In the genomic region with DNA sequence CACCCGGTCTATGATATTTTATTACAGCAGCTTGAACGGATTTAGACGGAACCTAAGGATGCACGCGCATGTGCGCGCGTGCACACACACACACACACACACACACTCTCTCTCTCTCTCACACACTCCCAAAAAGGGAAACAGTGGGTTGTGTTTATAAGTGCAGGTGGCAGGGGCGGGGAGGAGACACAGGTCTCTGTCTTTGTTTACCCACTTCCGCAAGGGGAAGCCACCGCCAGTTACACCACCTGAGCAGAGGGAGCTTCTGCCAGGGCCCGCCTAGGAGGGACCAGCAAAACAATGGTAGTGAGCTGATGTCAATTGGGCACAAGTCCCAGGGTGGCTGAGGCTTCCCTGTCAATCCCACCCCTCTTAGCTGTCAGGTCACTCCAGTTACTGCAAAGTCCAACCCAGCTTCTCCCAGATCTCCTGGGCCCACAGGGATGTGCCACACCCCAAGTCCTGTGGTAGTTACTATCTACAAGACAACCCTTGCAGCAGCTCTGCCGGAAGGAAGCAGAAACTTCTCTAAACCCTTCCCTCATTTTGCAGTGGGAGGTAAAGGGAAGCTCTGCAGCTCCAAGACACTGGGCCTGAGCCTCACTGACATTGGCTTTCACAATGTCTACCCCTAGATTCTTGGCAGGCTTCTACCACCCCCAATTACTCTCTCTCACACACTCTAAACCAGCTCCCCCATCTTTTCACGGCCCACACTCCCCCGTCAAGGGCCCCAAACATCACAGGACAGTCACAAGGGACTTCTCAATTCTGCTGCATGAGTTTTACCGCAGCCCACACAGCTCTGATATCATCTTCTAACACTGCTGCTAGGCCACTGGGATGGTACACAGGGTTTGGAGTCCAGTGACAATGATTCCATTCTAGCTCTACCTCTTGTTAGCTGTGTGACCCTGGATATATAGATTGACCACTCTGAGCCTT, we compare ENCODE assay signal across 8 cellular contexts. TPM values are rescaled to one million over a fixed set of nuclear protein-coding genes. Genes with fewer than 3 reads are reported as not detected.
DNase-seq lines count a peak whose midpoint lies in the region; ATAC-seq, FAIRE-seq and TF ChIP-seq lines count a peak whose summit lies in the region.

No MANE protein-coding gene starts in this region.

- POLR2A ChIA-PET in CD4-positive, alpha-beta T cell (lab: Charles Lee) = interaction anchor here (0.6 to 3.2 kb wide), 24 partner anchors 9 to 842 kb away, joined by 3 to 218 read pairs (median 6); a partner anchor contains a TSS
- POLR2A ChIA-PET in GM12878 (lab: Charles Lee) = interaction anchor here (0.9 to 1.7 kb wide), 7 partner anchors 9 to 105 kb away, joined by 3 to 18 read pairs (median 5); a partner anchor contains a TSS

- ATAC-seq in CD4-positive, alpha-beta T cell (ENCODE audit: poor library complexity) = peak; percentile 93
- ATAC-seq in GM19372 (IDR thresholded peaks at IDR 0.05; ENCODE audit: low read depth, unreplicated experiment) (peak; percentile 79), HG03439 (IDR thresholded peaks at IDR 0.05; ENCODE audit: unreplicated experiment) (peak; percentile 71), T-helper 17 cell (peak; percentile 95), GM12878 (peak; percentile 94)

- H3K36me3 Mint-ChIP-seq in CD4-positive, alpha-beta T cell (ENCODE audit: low read depth) = peaks cover 27% of the 10 kb centered on the region
- H3K36me3 Mint-ChIP-seq in T-helper 17 cell (ENCODE audit: low read depth) (no peaks in the 10 kb centered on the region), osteocyte (ENCODE audit: unreplicated experiment) (peaks cover 10% of the 10 kb centered on the region)

- SMC1A ChIA-PET in GM12878 (lab: Charles Lee; ENCODE audit: uncharacterized antibody, unreplicated experiment) = interaction anchor here (0.7 to 1.8 kb wide), 13 partner anchors 9 to 108 kb away, joined by 3 to 29 read pairs (median 4); no protein-coding TSS in a partner anchor

- peaks cover 3 to 10% of the 10 kb centered on the region in 2 experiments; a peak in 2 of 4 replicates for H3K36me3 ChIP-seq in GM12878 (ENCODE audit: control insufficient read depth in 2 of 2, insufficient read depth in 2 of 2, low read length in 1 of 2)

- peaks cover 22% of the 10 kb centered on the region for H3K4me1 ChIP-seq in GM12878 (ENCODE audit: control insufficient read depth, insufficient read depth, low read length)

- H3K4me3 ChIP-seq in GM12878 = peak overlapping the region; percentile 28; the same call in 1 of the 2 replicates

- TF ChIP-seq EP300 in GM12878 (IDR thresholded peaks at IDR 0.05; ENCODE audit: borderline replicate concordance in 1 of 2, control insufficient read depth in 1 of 2, low read depth in 2 of 2, low read length in 2 of 2) = peak; percentile 51 to 80; a peak in 1 of 4 replicates

- in situ Hi-C loops in GM12878 (cut with MboI) = no loop called here

- H3K27me3 Mint-ChIP-seq in CD4-positive, alpha-beta T cell = no peaks in the 10 kb centered on the region
- H3K27me3 Mint-ChIP-seq in T-helper 17 cell (no peaks in the 10 kb centered on the region), osteocyte (ENCODE audit: unreplicated experiment) (no peaks in the 10 kb centered on the region)

- peak; percentile 75 for FAIRE-seq in GM12878 (lab: Jason Lieb, UNC)

- H4K20me1 ChIP-seq in GM12878 (ENCODE audit: control insufficient read depth, insufficient read depth) = no peaks in the 10 kb centered on the region

- peak; percentile 72 to 92 (median 80) for DNase-seq in CD4-positive, alpha-beta T cell
- DNase-seq in T-helper 17 cell (peak; percentile 56 to 77 (median 69)), GM12878 (ENCODE audit: low read depth, low spot score) (peak; percentile 56), osteocyte (ENCODE audit: extremely low spot score, unreplicated experiment) (no peak), GOT3 (lab: John Stamatoyannopoulos, UW) (no peak), AG20443 (ENCODE audit: low spot score) (no peak)

- H3K4me3 Mint-ChIP-seq in CD4-positive, alpha-beta T cell = peak overlapping the region; percentile 80
- H3K4me3 Mint-ChIP-seq in T-helper 17 cell (peak overlapping the region; percentile 89), osteocyte (ENCODE audit: unreplicated experiment) (no peak overlapping the region)

- peak overlapping the region; percentile 41 for H2AFZ ChIP-seq in GM12878 (ENCODE audit: control insufficient read depth, low read depth, low read length)

- RAD21 ChIA-PET in GM12878 (lab: Charles Lee; ENCODE audit: unreplicated experiment) = interaction anchor here (0.9 to 2.8 kb wide), 5 partner anchors 9 to 901 kb away, joined by 3 to 59 read pairs (median 8); a partner anchor contains a TSS

- peak overlapping the region; percentile 52; the same call in 1 of the 2 replicates for H3K9ac ChIP-seq in GM12878 (ENCODE audit: control insufficient read depth, insufficient read depth, low read length)

- peak overlapping the region; percentile 89 for H3K4me2 ChIP-seq in GM12878 (ENCODE audit: control insufficient read depth, insufficient read depth)

- H3K79me2 ChIP-seq in GM12878 (ENCODE audit: control insufficient read depth, insufficient read depth, low read length) = peaks cover 51% of the 10 kb centered on the region

- no peaks in the 10 kb centered on the region for H3K27me3 ChIP-seq in CD4-positive, alpha-beta T cell (ENCODE audit: control insufficient read depth, insufficient read depth, low read length)
- H3K27me3 ChIP-seq in GM12878 (replicated peaks in 1 of 2; ENCODE audit: control insufficient read depth in 2 of 2, insufficient read depth in 2 of 2, low read length in 1 of 2) = no peaks in the 10 kb centered on the region

- WGBS in GM12878 (ENCODE audit: insufficient coverage, insufficient replicate concordance, low lambda C conversion rate, missing lambda C conversion rate) = 6% methylated on average over 16 of the region's 16 CpGs

- H3K27ac Mint-ChIP-seq in CD4-positive, alpha-beta T cell = peak overlapping the region; percentile 91
- peak overlapping the region; percentile 96 for H3K27ac Mint-ChIP-seq in T-helper 17 cell
- peak overlapping the region; percentile 15 for H3K27ac Mint-ChIP-seq in osteocyte (ENCODE audit: unreplicated experiment)

- intact Hi-C loops in CD4-positive, alpha-beta T cell (cut with DNase I, micrococcal nuclease) = loop anchor here (1.0 to 5.0 kb wide), 4 partner anchors 17 to 1885 kb away; a partner anchor contains a TSS
- intact Hi-C loops in GM12878 (cut with micrococcal nuclease; ENCODE audit: unreplicated experiment) = loop anchor here (1.0 kb wide), 1 partner anchor 16 kb away; no protein-coding TSS in a partner anchor

- H3K27ac ChIP-seq in CD4-positive, alpha-beta T cell (ENCODE audit: low read depth, low read length) = peak overlapping the region; percentile 84
- peak overlapping the region; percentile 69 for H3K27ac ChIP-seq in GM12878 (ENCODE audit: control insufficient read depth, insufficient read depth)

- no peaks in the 10 kb centered on the region for H3K9me3 ChIP-seq in CD4-positive, alpha-beta T cell (ENCODE audit: control insufficient read depth, low read length)
- H3K9me3 ChIP-seq in T-helper 17 cell (ENCODE audit: control insufficient read depth, low read length, poor library complexity, severe bottlenecking) = no peaks in the 10 kb centered on the region
- H3K9me3 ChIP-seq in GM12878 (replicated peaks; ENCODE audit: control insufficient read depth, insufficient read depth, low read length) = peaks cover under 1% of the 10 kb centered on the region; the same call in 2 of the 3 replicates

- peak; percentile 39; the same call in 1 of the 2 replicates for TF ChIP-seq POLR2A in GM12878 (IDR thresholded peaks at IDR 0.05; ENCODE audit: low read depth, low read length)

- no peak for TF ChIP-seq CTCF in CD4-positive, alpha-beta T cell (IDR thresholded peaks at IDR 0.05)
- TF ChIP-seq CTCF in GM12878 (IDR thresholded peaks at IDR 0.05 in 2 of 3, conservative IDR thresholded peaks at IDR 0.05 in 1 of 3; ENCODE audit: control insufficient read depth in 2 of 3, extremely low read depth in 1 of 3, insufficient read depth in 1 of 3, low read depth in 3 of 3, low read length in 3 of 3) (no peak), osteocyte (IDR thresholded peaks at IDR 0.05) (no peak)

- CTCF ChIA-PET in CD4-positive, alpha-beta T cell (lab: Charles Lee) = interaction anchor here (0.9 to 2.0 kb wide), 5 partner anchors 8 to 43 kb away, joined by 3 to 15 read pairs (median 5); a partner anchor contains a TSS
- CTCF ChIA-PET in GM12878 (lab: Yijun Ruan, JAX) = interaction anchor here (0.7 to 2.5 kb wide), 9 partner anchors 10 to 44 kb away, joined by 3 to 23 read pairs (median 4); a partner anchor contains a TSS

- BruUV-seq in GM12878 (replicated peaks; lab: Mats Ljungman, UMichigan) = no TSS peak

- H3K9me3 Mint-ChIP-seq in CD4-positive, alpha-beta T cell = no peaks in the 10 kb centered on the region
- H3K9me3 Mint-ChIP-seq in osteocyte (ENCODE audit: unreplicated experiment) = peaks cover 6% of the 10 kb centered on the region

- TF ChIP-seq RAD21 in GM12878 (IDR thresholded peaks at IDR 0.05; ENCODE audit: insufficient read depth, low read depth, low read length) = no peak

- peaks cover 90% of the 10 kb centered on the region for H3K4me1 Mint-ChIP-seq in CD4-positive, alpha-beta T cell (ENCODE audit: low read depth)
- H3K4me1 Mint-ChIP-seq in T-helper 17 cell (peaks cover 66% of the 10 kb centered on the region), osteocyte (ENCODE audit: unreplicated experiment) (peaks cover 12% of the 10 kb centered on the region)

RNA-seq across cellular contexts. Expression of a gene that starts 17.6 kb away (rescaled TPM):
- total RNA-seq in CD4-positive, alpha-beta T cell = 100 to 1,000 TPM; 153 to 159 TPM
- total RNA-seq in T-helper 17 cell = 100 to 1,000 TPM; 199 to 209 TPM
- 88.9 and 92.3 TPM in 2 replicates for total RNA-seq in GM12878 (2013; cell fraction: nucleolus; rRNA removed)
- 53.1 and 64.8 TPM in 2 replicates for total RNA-seq in GM12878 (2014; rRNA removed)
- total RNA-seq in GM12878 (2014; rRNA removed; fragmentation: Illumina TruSeq; extraction: Trizol) = 66.4 and 70.7 TPM in 2 replicates
- 100 and 104 TPM in 2 replicates for total RNA-seq in GM12878 (2021)
- polyA plus RNA-seq in GM12878 (2011; ENCODE audit: low read depth) = 161 TPM
- 126 and 129 TPM in 2 replicates for polyA plus RNA-seq in GM12878 (2011; rRNA removed)
- 98.8 and 103 TPM in 2 replicates for polyA plus RNA-seq in GM12878 (2011; cell fraction: cytosol; rRNA removed)
- 71.7 and 72.2 TPM in 2 replicates for polyA plus RNA-seq in GM12878 (2011; cell fraction: nucleus; rRNA removed)
- 186 and 310 TPM in 2 replicates for polyA plus RNA-seq in GM12878 (2012)
- 94.2 and 117 TPM in 2 replicates for polyA plus RNA-seq in GM12878 (2014; fragmentation: Illumina TruSeq; extraction: Trizol)
- polyA plus RNA-seq in GM12878 (2014; fragmentation: Nextera tagmentation; extraction: Ambion mirVana) = 10 to 100 TPM; 25.0 to 67.7 TPM
- 57.0 and 61.4 TPM in 2 replicates for polyA plus RNA-seq in GM12878 (2014; rRNA removed)
- 10 to 100 TPM; 73.7 to 80.5 TPM for polyA plus RNA-seq in GM12878 (2016; fragmentation: Nextera tagmentation; extraction: Ambion mirVana)
- polyA minus RNA-seq in GM12878 (2011; rRNA and poly(A)+ RNA removed) = 75.3 and 100 TPM in 2 replicates
- 46.5 and 59.4 TPM in 2 replicates for polyA minus RNA-seq in GM12878 (2011; cell fraction: cytosol; rRNA and poly(A)+ RNA removed)
- polyA minus RNA-seq in GM12878 (2011; cell fraction: nucleus; rRNA and poly(A)+ RNA removed) = 26.7 and 47.8 TPM in 2 replicates
- 127 and 129 TPM in 2 replicates for total RNA-seq in osteocyte

RNA-seq across cellular contexts. Expression of a gene that starts 55.2 kb away (rescaled TPM):
- total RNA-seq in CD4-positive, alpha-beta T cell = not detected
- total RNA-seq in T-helper 17 cell = not detected
- total RNA-seq in GM12878 (2013; cell fraction: nucleolus; rRNA removed) = not detected in 2 replicates
- not detected in 2 replicates for total RNA-seq in GM12878 (2014; rRNA removed)
- total RNA-seq in GM12878 (2014; rRNA removed; fragmentation: Illumina TruSeq; extraction: Trizol) = not detected in 2 replicates
- not detected in 2 replicates for total RNA-seq in GM12878 (2021)
- not detected for polyA plus RNA-seq in GM12878 (2011; ENCODE audit: low read depth)
- polyA plus RNA-seq in GM12878 (2011; rRNA removed) = not detected in 2 replicates
- not detected in 2 replicates for polyA plus RNA-seq in GM12878 (2011; cell fraction: cytosol; rRNA removed)
- not detected in 2 replicates for polyA plus RNA-seq in GM12878 (2011; cell fraction: nucleus; rRNA removed)
- 0.15 and 0.32 TPM in 2 replicates for polyA plus RNA-seq in GM12878 (2012)
- polyA plus RNA-seq in GM12878 (2014; fragmentation: Illumina TruSeq; extraction: Trizol) = not detected in 2 replicates
- polyA plus RNA-seq in GM12878 (2014; fragmentation: Nextera tagmentation; extraction: Ambion mirVana) = not detected
- not detected in 2 replicates for polyA plus RNA-seq in GM12878 (2014; rRNA removed)
- polyA plus RNA-seq in GM12878 (2016; fragmentation: Nextera tagmentation; extraction: Ambion mirVana) = not detected
- not detected in 2 replicates for polyA minus RNA-seq in GM12878 (2011; rRNA and poly(A)+ RNA removed)
- not detected in 2 replicates for polyA minus RNA-seq in GM12878 (2011; cell fraction: cytosol; rRNA and poly(A)+ RNA removed)
- polyA minus RNA-seq in GM12878 (2011; cell fraction: nucleus; rRNA and poly(A)+ RNA removed) = not detected in 2 replicates
- 125 and 131 TPM in 2 replicates for total RNA-seq in osteocyte

Comparison
In these comparisons a context has a peak if more than half of its experiments do, and no peak if none do; other contexts are left out.
1. DNase-seq: peak in CD4-positive, alpha-beta T cell (10 of 10), T-helper 17 cell (3 of 3) and GM12878 (single experiment); none in osteocyte (single experiment), GOT3 (single experiment) and AG20443 (single experiment).
2. H3K27ac Mint-ChIP-seq: peak in every context shown above with its lines; median percentile 96 in T-helper 17 cell; 91 in CD4-positive, alpha-beta T cell; 15 in osteocyte.
3. RNA of a gene that starts 55.2 kb away (total RNA-seq): 125 to 131 TPM in osteocyte; not detected in T-helper 17 cell, not detected in CD4-positive, alpha-beta T cell and not detected in GM12878; every median in the first group is over 100 times any median in the second.
4. Peak in every context shown above with its lines, with median percentiles within 50 percentile points of each other: ATAC-seq.